ENCODE assay signal across 8 cellular contexts in genomic region chr5:161545701-161546462, GRCh38. TPM values are rescaled to one million over a fixed set of nuclear protein-coding genes. Genes with fewer than 3 reads are reported as not detected.
A peak's percentile ranks its signal among the peaks of the same experiment; 100 is the strongest.
DNase-seq lines count a peak whose midpoint lies in the region; ATAC-seq and TF ChIP-seq lines count a peak whose summit lies in the region.

No MANE protein-coding gene starts in this region.

- TF ChIP-seq POLR2A in Peyer's patch (IDR thresholded peaks at IDR 0.05), result no peak

- peak overlapping the region; percentile 75 for H3K4me3 Mint-ChIP-seq in activated naive CD4-positive, alpha-beta T cell treated with anti-CD3 and anti-CD28 coated beads, Interleukin-2, amount 10 ng/mL, durations not matched to agents 7 days and 5 days

- WGBS in thymus, result 15% methylated on average over 13 of the region's 13 CpGs

- no peaks in the 10 kb centered on the region for H3K79me2 ChIP-seq in fibroblast of lung (ENCODE audit: control insufficient read depth, insufficient read depth, low read length)

- H3K27ac ChIP-seq in fibroblast of lung (ENCODE audit: insufficient read depth, low read length) (no peak overlapping the region), thymus (ENCODE audit: low read depth) (no peak overlapping the region), Peyer's patch (no peak overlapping the region)

- H3K27ac Mint-ChIP-seq in activated naive CD4-positive, alpha-beta T cell treated with anti-CD3 and anti-CD28 coated beads, Interleukin-2, amount 10 ng/mL, durations not matched to agents 7 days and 5 days, result no peak overlapping the region

- H3K27me3 Mint-ChIP-seq in activated naive CD4-positive, alpha-beta T cell treated with anti-CD3 and anti-CD28 coated beads, Interleukin-2, amount 10 ng/mL, durations not matched to agents 7 days and 5 days, result peaks cover 54% of the 10 kb centered on the region

- peak overlapping the region; percentile 12 for H2AFZ ChIP-seq in fibroblast of lung (ENCODE audit: low read length)

- intact Hi-C loops in left colon (cut with DNase I, micrococcal nuclease), result no loop called here

- H3K4me2 ChIP-seq in fibroblast of lung (ENCODE audit: extremely low read depth, insufficient read depth, low read length), result peak overlapping the region; percentile 34

- H3K36me3 Mint-ChIP-seq in activated naive CD4-positive, alpha-beta T cell treated with anti-CD3 and anti-CD28 coated beads, Interleukin-2, amount 10 ng/mL, durations not matched to agents 7 days and 5 days, result no peaks in the 10 kb centered on the region

- H3K27me3 ChIP-seq in fibroblast of lung (ENCODE audit: control insufficient read depth, insufficient read depth, low read length) (peaks cover 13% of the 10 kb centered on the region), thymus (ENCODE audit: control insufficient read depth, insufficient read depth) (peaks cover 43% of the 10 kb centered on the region), Peyer's patch (peaks cover 0 to 22% of the 10 kb centered on the region in 2 donors)

- H3K4me3 ChIP-seq in fibroblast of lung (replicated peaks in 1 of 4; ENCODE audit: control extremely low read depth in 1 of 4, insufficient read depth in 1 of 4, low read depth in 3 of 4, low read length in 4 of 4) (peak overlapping the region in 2 of 4 experiments; percentile 61 to 78), thymus (ENCODE audit: low read length) (peak overlapping the region; percentile 36), Peyer's patch (peak overlapping the region in 2 of 4 donors; percentile 46 to 55)

- TF ChIP-seq CTCF in fibroblast of lung (conservative IDR thresholded peaks at IDR 0.05 in 1 of 2, IDR thresholded peaks at IDR 0.05 in 1 of 2; ENCODE audit: low read depth in 1 of 2, low read length in 2 of 2), result no peak
- TF ChIP-seq CTCF in Peyer's patch (IDR thresholded peaks at IDR 0.05), result no peak

- ATAC-seq in HG03520 (IDR thresholded peaks at IDR 0.05; ENCODE audit: unreplicated experiment), result peak; percentile 24
- ATAC-seq in left colon, result no peak
- no peak for ATAC-seq in HG03097 (IDR thresholded peaks at IDR 0.05; ENCODE audit: low FRiP score, unreplicated experiment)

- H4K20me1 ChIP-seq in fibroblast of lung (ENCODE audit: control insufficient read depth, extremely low read depth, insufficient read depth, low read length), result no peaks in the 10 kb centered on the region

- CTCF ChIA-PET in activated naive CD4-positive, alpha-beta T cell treated with anti-CD3 and anti-CD28 coated beads, Interleukin-2, amount 10 ng/mL, durations not matched to agents 7 days and 5 days (lab: Charles Lee), result interaction anchor here (0.7 to 1.1 kb wide), 3 partner anchors 12 to 1802 kb away, joined by 3 to 6 read pairs (median 3); no protein-coding TSS in a partner anchor

- no peaks in the 10 kb centered on the region for H3K4me1 ChIP-seq in fibroblast of lung (ENCODE audit: control insufficient read depth, extremely low read depth, insufficient read depth, low read length)
- H3K4me1 ChIP-seq in thymus (ENCODE audit: control insufficient read depth, insufficient read depth, low read length), result no peaks in the 10 kb centered on the region
- peaks cover 0 to 16% (median 0%) of the 10 kb centered on the region in 4 donors for H3K4me1 ChIP-seq in Peyer's patch

- peaks cover 16% of the 10 kb centered on the region for H3K4me1 Mint-ChIP-seq in activated naive CD4-positive, alpha-beta T cell treated with anti-CD3 and anti-CD28 coated beads, Interleukin-2, amount 10 ng/mL, durations not matched to agents 7 days and 5 days

- DNase-seq in activated naive CD4-positive, alpha-beta T cell treated with anti-CD3 and anti-CD28 coated beads, Interleukin-2, amount 10 ng/mL, durations not matched to agents 7 days and 5 days, result no peak
- DNase-seq in activated naive CD4-positive, alpha-beta T cell (lab: John Stamatoyannopoulos, UW), result no peak
- DNase-seq in fibroblast of lung (ENCODE audit: low read depth in 2 of 2), result no peak
- DNase-seq in left colon, result no peak
- DNase-seq in Peyer's patch, result no peak

- H3K36me3 ChIP-seq in fibroblast of lung (ENCODE audit: control insufficient read depth, insufficient read depth, low read length) (no peaks in the 10 kb centered on the region), thymus (ENCODE audit: control insufficient read depth, insufficient read depth) (no peaks in the 10 kb centered on the region), Peyer's patch (no peaks in the 10 kb centered on the region)

- H3K9me3 ChIP-seq in fibroblast of lung (ENCODE audit: control insufficient read depth, insufficient read depth, low read depth, low read length) (no peaks in the 10 kb centered on the region), thymus (ENCODE audit: control insufficient read depth) (no peaks in the 10 kb centered on the region), Peyer's patch (no peaks in the 10 kb centered on the region)

- no peak overlapping the region for H3K9ac ChIP-seq in fibroblast of lung (ENCODE audit: insufficient read depth, low read length)

- H3K9me3 Mint-ChIP-seq in activated naive CD4-positive, alpha-beta T cell treated with anti-CD3 and anti-CD28 coated beads, Interleukin-2, amount 10 ng/mL, durations not matched to agents 7 days and 5 days, result no peaks in the 10 kb centered on the region

RNA-seq across cellular contexts. Expression of gene GABRB2, which starts 0.6 kb away (rescaled TPM):
- under 0.01 TPM in 2 replicates for total RNA-seq in fibroblast of lung
- polyA plus RNA-seq in fibroblast of lung, result 0.01 TPM in 2 replicates
- polyA plus RNA-seq in fibroblast of lung (2012), result 0.02 TPM in 1 of 2 replicates, not detected in the other
- polyA minus RNA-seq in fibroblast of lung (ENCODE audit: low replicate concordance), result not detected in 2 replicates
- polyA plus RNA-seq in thymus, result 0.09 TPM
- total RNA-seq in left colon, result 1 to 10 TPM; 1.3 to 2.0 TPM
- 1 to 10 TPM in 3 of 4 donors, not detected in 1; 3.1 to 3.2 (median 3.2) TPM for total RNA-seq in Peyer's patch
